ENCODE assay signal across 9 cellular contexts in genomic region chr9:106286249-106286648, GRCh38.
A peak's percentile ranks its signal among the peaks of the same experiment; 100 is the strongest.
DNase-seq lines count a peak whose midpoint lies in the region; ATAC-seq, FAIRE-seq and TF ChIP-seq lines count a peak whose summit lies in the region.
"Had no signal": no experiment of that assay in that cellular context is flagged by ENCODE, and none has a peak within 500 bp of the region (broad histone marks: within the 10 kb centered on the region; RNA-seq: fewer than 3 reads in every experiment).

No MANE protein-coding gene starts in this region.

- no peaks in the 10 kb centered on the region for H3K79me1 ChIP-seq in neuronal stem cell (ENCODE audit: low read depth, low read length)

- H3K4me1 ChIP-seq in neuronal stem cell (ENCODE audit: control insufficient read depth in 2 of 2, insufficient read depth in 1 of 2, low read depth in 1 of 2, low read length in 2 of 2): peaks cover 10 to 20% of the 10 kb centered on the region in 2 donors

- no peak overlapping the region for H4K8ac ChIP-seq in neuronal stem cell (ENCODE audit: low read depth, low read length)

- H3K27me3 ChIP-seq in GM06990 (replicated peaks; ENCODE audit: control insufficient read depth, insufficient read depth, low read length) (no peaks in the 10 kb centered on the region), bronchial epithelial cell (ENCODE audit: control insufficient read depth, insufficient read depth, low read length) (no peaks in the 10 kb centered on the region), neuronal stem cell (ENCODE audit: control insufficient read depth in 3 of 3, insufficient read depth in 3 of 3, low read depth in 1 of 3, low read length in 3 of 3) (no peaks in the 10 kb centered on the region)

- H3K18ac ChIP-seq in neuronal stem cell (ENCODE audit: low read length): no peak overlapping the region

- H3K9me3 ChIP-seq in neuronal stem cell (replicated peaks in 1 of 2; ENCODE audit: control insufficient read depth in 2 of 2, insufficient read depth in 1 of 2, low read depth in 1 of 2, low read length in 2 of 2): peaks cover 2 to 4% of the 10 kb centered on the region in 2 donors

- H3K4me3 ChIP-seq in GM06990 (replicated peaks; ENCODE audit: low read depth, low read length) (no peak overlapping the region), bronchial epithelial cell (ENCODE audit: low read depth, low read length) (no peak overlapping the region), neuronal stem cell (ENCODE audit: low read length in 2 of 2) (no peak overlapping the region)

- H3K23ac ChIP-seq in neuronal stem cell (ENCODE audit: low read depth, low read length, poor library complexity): no peak overlapping the region

- no peak overlapping the region for H3K14ac ChIP-seq in neuronal stem cell (ENCODE audit: low read length)

- H2AK5ac ChIP-seq in neuronal stem cell (ENCODE audit: low read depth, low read length): no peak overlapping the region

- no peak overlapping the region for H3K9ac ChIP-seq in neuronal stem cell (ENCODE audit: low read depth, low read length, poor library complexity)

- H3K36me3 ChIP-seq in GM06990 (ENCODE audit: control insufficient read depth, insufficient read depth, low read length) (no peaks in the 10 kb centered on the region), bronchial epithelial cell (ENCODE audit: control insufficient read depth, insufficient read depth, low read length) (no peaks in the 10 kb centered on the region), neuronal stem cell (replicated peaks in 1 of 2; ENCODE audit: control insufficient read depth in 2 of 2, insufficient read depth in 2 of 2, low read length in 2 of 2) (no peaks in the 10 kb centered on the region)

- H2BK5ac ChIP-seq in neuronal stem cell (ENCODE audit: low read length): no peak overlapping the region

- no peak overlapping the region for H2BK15ac ChIP-seq in neuronal stem cell (ENCODE audit: low read length)

- TF ChIP-seq CTCF in GM06990 (IDR thresholded peaks at IDR 0.05; ENCODE audit: insufficient read depth, low read length, poor library complexity, severe bottlenecking): peak; percentile 13
- peak; percentile 20 for TF ChIP-seq CTCF in bronchial epithelial cell (IDR thresholded peaks at IDR 0.05; ENCODE audit: insufficient read depth, low read length, severe bottlenecking)

- no peak for FAIRE-seq in bronchial epithelial cell (lab: Jason Lieb, UNC)

- DNase-seq in GM06990 (ENCODE audit: extremely low read depth, insufficient read length) (no peak), NCI-H1092 (lab: John Stamatoyannopoulos, UW) (peak; percentile 63), bronchial epithelial cell (ENCODE audit: low read depth) (peak; percentile 35), neuronal stem cell (ENCODE audit: low spot score) (peak; percentile 51), occipital lobe (lab: John Stamatoyannopoulos, UW) (no peak), T-helper 2 cell (no peak)
- DNase-seq in activated effector memory CD4-positive, alpha-beta T cell treated with Interleukin-2 at 50 U/mL for 16 hours: no peak
- DNase-seq: cortex of kidney had no signal

- H3K27ac ChIP-seq in neuronal stem cell (replicated peaks; ENCODE audit: low read length): no peak overlapping the region

- H2BK12ac ChIP-seq in neuronal stem cell (ENCODE audit: low read length): no peak overlapping the region

- no peak overlapping the region for H3K4ac ChIP-seq in neuronal stem cell (ENCODE audit: low read length)

- H2BK120ac ChIP-seq in neuronal stem cell (ENCODE audit: low read depth, low read length): no peak overlapping the region

- ATAC-seq in GM18520 (IDR thresholded peaks at IDR 0.05; ENCODE audit: unreplicated experiment): no peak

- H3K4me2 ChIP-seq in neuronal stem cell (ENCODE audit: insufficient read depth, low read length, poor library complexity, severe bottlenecking): no peak overlapping the region

- H2AFZ ChIP-seq in neuronal stem cell (ENCODE audit: low read length): peak overlapping the region; percentile 36

- no peak overlapping the region for H4K91ac ChIP-seq in neuronal stem cell (ENCODE audit: low read depth, low read length, poor library complexity)

Comparison
In these comparisons a context has a peak if more than half of its experiments do, and no peak if none do; other contexts are left out.
1. DNase-seq: peak in NCI-H1092 (single experiment), bronchial epithelial cell (single experiment) and neuronal stem cell (single experiment); none in GM06990 (single experiment), activated effector memory CD4-positive, alpha-beta T cell treated with Interleukin-2 at 50 U/mL for 16 hours (single experiment), occipital lobe (single experiment) and T-helper 2 cell (0 of 5).